Comparison of ENCODE assay signal across 31 cellular contexts in the genomic region with DNA sequence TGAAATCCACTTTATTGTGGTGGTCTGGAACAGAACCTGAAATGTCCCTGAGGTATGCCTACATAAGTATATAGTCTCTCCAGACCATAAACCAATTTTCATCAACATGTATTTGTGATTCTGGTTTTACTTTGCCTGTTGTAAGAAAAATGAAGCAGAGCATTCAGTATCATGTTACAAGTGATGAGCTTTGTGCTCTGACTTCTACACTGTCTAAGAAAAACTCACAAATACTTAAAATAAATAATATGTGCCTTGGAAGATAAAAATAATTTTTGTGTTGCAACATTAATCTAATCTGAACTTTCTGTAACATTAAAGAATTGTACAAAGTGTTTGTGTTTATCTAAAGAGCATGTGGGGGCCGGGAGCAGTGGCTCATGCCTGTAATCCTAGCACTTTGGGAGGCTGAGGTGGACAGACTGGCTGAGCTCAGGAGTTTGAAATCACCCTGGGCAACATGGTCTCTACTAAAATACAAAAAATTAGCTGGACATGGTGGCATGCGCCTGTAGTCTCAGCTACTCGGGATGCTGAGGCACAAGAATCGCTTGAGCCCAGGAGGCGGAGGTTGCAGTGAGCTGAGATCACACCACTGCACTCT.
"Had no signal": no experiment of that assay in that cellular context is flagged by ENCODE, and none has a peak within 500 bp of the region (broad histone marks: within the 10 kb centered on the region; RNA-seq: fewer than 3 reads in every experiment).

No MANE protein-coding gene starts in this region.

- H3K36me3 ChIP-seq: adrenal gland, ascending aorta, cardiac muscle cell had no signal

- ATAC-seq: activated CD8-positive, alpha-beta memory T cell treated with anti-CD3 and anti-CD28 coated beads, Interleukin-2, amount 10 ng/mL, durations not matched to agents 7 days and 5 days; activated CD8-positive, alpha-beta T cell treated with anti-CD3 and anti-CD28 coated beads, Interleukin-2, amount 10 ng/mL, durations not matched to agents 7 days and 5 days; activated naive CD8-positive, alpha-beta T cell treated with anti-CD3 and anti-CD28 coated beads, Interleukin-2, amount 50 U/mL, for 24 hours had no signal

- H3K4me1 ChIP-seq: adrenal gland, ascending aorta had no signal

- H3K4me3 ChIP-seq: adrenal gland, ascending aorta, cardiac muscle cell had no signal

- DNase-seq: activated B cell treated with CpG ODN at 0.5 μM for 24 hours; activated CD4-positive, alpha-beta memory T cell treated with anti-CD3 and anti-CD28 coated beads, Interleukin-2, amount 10 ng/mL, durations not matched to agents 7 days and 5 days; activated CD4-positive, alpha-beta T cell treated with anti-CD3 and anti-CD28 coated beads for 4 hours; activated CD4-positive, alpha-beta T cell treated with anti-CD3 and anti-CD28 coated beads, Interleukin-2, amount 10 ng/mL, durations not matched to agents 24 days and 14 days; activated CD4-positive, alpha-beta T cell treated with anti-CD3 and anti-CD28 coated beads, Interleukin-2, amount 50 U/mL, for 1 hour; activated CD4-positive, alpha-beta T cell treated with anti-CD3 and anti-CD28 coated beads, Interleukin-2, amount 50 U/mL, for 4 hours; activated CD4-positive, CD25-positive, alpha-beta regulatory T cell treated with anti-CD3 and anti-CD28 coated beads, Interleukin-2, amount 50 U/mL, for 72 hours; activated CD8-positive, alpha-beta memory T cell treated with anti-CD3 and anti-CD28 coated beads for 24 hours; activated CD8-positive, alpha-beta memory T cell treated with anti-CD3 and anti-CD28 coated beads, Interleukin-2, amount 10 ng/mL, durations not matched to agents 7 days and 5 days; activated CD8-positive, alpha-beta memory T cell treated with anti-CD3 and anti-CD28 coated beads, Interleukin-2, amount 50 U/mL, for 48 hours; activated CD8-positive, alpha-beta T cell treated with anti-CD3 and anti-CD28 coated beads, Interleukin-2, amount 10 ng/mL, durations not matched to agents 7 days and 5 days; activated effector memory CD4-positive, alpha-beta T cell treated with Interleukin-2 at 50 U/mL for 16 hours; activated gamma-delta T cell; activated naive CD4-positive, alpha-beta T cell treated with anti-CD3 and anti-CD28 coated beads, Interleukin-2, amount 10 ng/mL, durations not matched to agents 7 days and 5 days; activated naive CD4-positive, alpha-beta T cell treated with Interleukin-2 at 50 U/mL for 16 hours; activated naive CD8-positive, alpha-beta T cell treated with anti-CD3 and anti-CD28 coated beads, Interleukin-2, amount 10 ng/mL, durations not matched to agents 7 days and 5 days; activated naive CD8-positive, alpha-beta T cell treated with anti-CD3 and anti-CD28 coated beads, Interleukin-2, amount 50 U/mL, for 24 hours; activated T-cell treated with anti-CD3 and anti-CD28 coated beads, Interleukin-2, amount 50 U/mL, for 24 hours; activated T-cell treated with anti-CD3 and anti-CD28 coated beads, Interleukin-2, amount 50 U/mL, for 48 hours; adrenal gland; amygdala; anterior cingulate cortex; caudate nucleus; cerebellar nuclear complex; SW 1271; T-helper 1 cell; T-helper 2 cell; T-helper 9 cell had no signal

- H3K9me3 ChIP-seq: adrenal gland, ascending aorta had no signal

- H3K27me3 ChIP-seq: adrenal gland, ascending aorta, cardiac muscle cell had no signal

- H3K27ac ChIP-seq: adrenal gland, ascending aorta, cardiac muscle cell, VCaP had no signal
